ENCODE assay signal across 8 cellular contexts in genomic region chr9:130938652-130939404, GRCh38. TPM values are rescaled to one million over a fixed set of nuclear protein-coding genes. Genes with fewer than 3 reads are reported as not detected.
DNase-seq lines count a peak whose midpoint lies in the region; ATAC-seq, FAIRE-seq and TF ChIP-seq lines count a peak whose summit lies in the region.

TSS of gene FIBCD1 (minus strand) at chr9:130939247. CDS start at chr9:130938607, 640 bp downstream.

- no peaks in the 10 kb centered on the region for H3K27me3 ChIP-seq in HCT116 (ENCODE audit: insufficient read depth, low read length)
- peaks cover 16% of the 10 kb centered on the region for H3K27me3 ChIP-seq in fibroblast of lung (ENCODE audit: control insufficient read depth, insufficient read depth, low read length)
- peaks cover 6% of the 10 kb centered on the region for H3K27me3 ChIP-seq in prostate gland (replicated peaks; ENCODE audit: insufficient read depth)

- BruUV-seq in HCT116 (replicated peaks; lab: Mats Ljungman, UMichigan), result no TSS peak

- CTCF ChIA-PET in HCT116 (lab: Charles Lee), result interaction anchor here (1.0 kb wide), 1 partner anchor 69 kb away, joined by 3 read pairs; no protein-coding TSS in a partner anchor

- POLR2A ChIA-PET in HCT116 (lab: Charles Lee), result no interaction called here

- DNase-seq in CD1c-positive myeloid dendritic cell (ENCODE audit: extremely low spot score) (peak; percentile 26), HCT116 (ENCODE audit: low read depth, low spot score) (peak; percentile 29), T-helper 17 cell (no peak), fibroblast of lung (ENCODE audit: low read depth in 2 of 2) (peak; percentile 44 to 47), prostate gland (ENCODE audit: low spot score) (no peak), RCC 7860 (ENCODE audit: low spot score) (no peak)

- H3K27ac ChIP-seq in HCT116 (ENCODE audit: low read depth, low read length) (peak within 1 kb of the TSS; percentile 42), fibroblast of lung (ENCODE audit: insufficient read depth, low read length) (no peak within 1 kb of the TSS), prostate gland (no peak within 1 kb of the TSS)

- ATAC-seq in HCT116 (peak; percentile 65), T-helper 17 cell (no peak), HG03469 (IDR thresholded peaks at IDR 0.05; ENCODE audit: unreplicated experiment) (no peak), HG02840 (IDR thresholded peaks at IDR 0.05; ENCODE audit: low FRiP score, unreplicated experiment) (no peak)

- H3K9me2 ChIP-seq in HCT116 (ENCODE audit: insufficient read depth), result no peaks in the 10 kb centered on the region

- H2AFZ ChIP-seq in HCT116 (ENCODE audit: low read depth, low read length, poor library complexity, severe bottlenecking), result peak within 1 kb of the TSS; percentile 82
- peak within 1 kb of the TSS; percentile 55 for H2AFZ ChIP-seq in fibroblast of lung (ENCODE audit: low read length)

- FAIRE-seq in RCC 7860 (lab: Jason Lieb, UNC), result no peak

- H3K4me3 ChIP-seq in HCT116 (replicated peaks in 1 of 2; ENCODE audit: low read depth in 1 of 2, low read length in 2 of 2) (peak within 1 kb of the TSS; percentile 58 to 77), fibroblast of lung (replicated peaks in 1 of 4; ENCODE audit: control extremely low read depth in 1 of 4, insufficient read depth in 1 of 4, low read depth in 3 of 4, low read length in 4 of 4) (peak within 1 kb of the TSS; percentile 39 to 73 (median 63)), prostate gland (peak within 1 kb of the TSS; percentile 30 to 40)

- H3K36me3 Mint-ChIP-seq in T-helper 17 cell (ENCODE audit: low read depth), result peaks cover 3% of the 10 kb centered on the region

- no peak within 1 kb of the TSS for H3K27ac Mint-ChIP-seq in T-helper 17 cell

- intact Hi-C loops in HCT116 (cut with micrococcal nuclease), result no loop called here
- intact Hi-C loops in prostate gland (cut with DNase I), result no loop called here

- no peaks in the 10 kb centered on the region for H3K36me3 ChIP-seq in HCT116 (ENCODE audit: control insufficient read depth in 1 of 2, insufficient read depth in 2 of 2, low read length in 2 of 2)
- H3K36me3 ChIP-seq in fibroblast of lung (ENCODE audit: control insufficient read depth, insufficient read depth, low read length), result no peaks in the 10 kb centered on the region
- no peaks in the 10 kb centered on the region for H3K36me3 ChIP-seq in prostate gland

- H3K9ac ChIP-seq in HCT116 (ENCODE audit: low read length), result peak within 1 kb of the TSS; percentile 61
- peak within 1 kb of the TSS; percentile 62 for H3K9ac ChIP-seq in fibroblast of lung (ENCODE audit: insufficient read depth, low read length)

- peaks cover 71% of the 10 kb centered on the region for H3K27me3 Mint-ChIP-seq in T-helper 17 cell

- TF ChIP-seq POLR2A in HCT116 (IDR thresholded peaks at IDR 0.05; ENCODE audit: borderline replicate concordance, extremely low read depth, insufficient read depth, insufficient read length), result no peak
- no peak for TF ChIP-seq POLR2A in prostate gland (IDR thresholded peaks at IDR 0.05)

- WGBS in prostate gland, result under 1% methylated on average over 73 of the region's 98 CpGs

- H3K4me1 ChIP-seq in HCT116 (ENCODE audit: control insufficient read depth in 1 of 2, insufficient read depth in 2 of 2, low read length in 2 of 2), result peaks cover 27 to 55% of the 10 kb centered on the region in 2 experiments
- peaks cover 32% of the 10 kb centered on the region for H3K4me1 ChIP-seq in fibroblast of lung (ENCODE audit: control insufficient read depth, extremely low read depth, insufficient read depth, low read length)
- peaks cover 7% of the 10 kb centered on the region for H3K4me1 ChIP-seq in prostate gland (replicated peaks)

- RAD21 ChIA-PET in HCT116 (lab: Charles Lee; ENCODE audit: low non-redundant PET in 1 of 2, low total read pairs in 2 of 2, uncharacterized antibody in 2 of 2, unreplicated experiment in 2 of 2), result interaction anchor here in 1 of 2 experiments (1.2 kb wide), 1 partner anchor 69 kb away, joined by 3 read pairs; no protein-coding TSS in a partner anchor

- peak in 2 of 3 experiments; percentile 27 to 47; a peak in 3 of 6 replicates for TF ChIP-seq CTCF in HCT116 (IDR thresholded peaks at IDR 0.05 in 2 of 3, conservative IDR thresholded peaks at IDR 0.05 in 1 of 3; ENCODE audit: borderline replicate concordance in 1 of 3, insufficient read depth in 1 of 3, low read depth in 2 of 3, low read length in 2 of 3)
- TF ChIP-seq CTCF in fibroblast of lung (conservative IDR thresholded peaks at IDR 0.05 in 1 of 2, IDR thresholded peaks at IDR 0.05 in 1 of 2; ENCODE audit: low read depth in 1 of 2, low read length in 2 of 2), result peak; percentile 7 to 25
- TF ChIP-seq CTCF in prostate gland (IDR thresholded peaks at IDR 0.05), result peak in 2 of 4 experiments; percentile 7 to 18

- no peak for TF ChIP-seq RAD21 in HCT116 (IDR thresholded peaks at IDR 0.05; ENCODE audit: low read depth)

- H3K79me2 ChIP-seq in HCT116 (ENCODE audit: insufficient read depth, low read length) (no peaks in the 10 kb centered on the region), fibroblast of lung (ENCODE audit: control insufficient read depth, insufficient read depth, low read length) (no peaks in the 10 kb centered on the region)

- H3K9me3 ChIP-seq in HCT116 (ENCODE audit: control insufficient read depth in 1 of 2, insufficient read depth in 1 of 2, low read depth in 1 of 2, low read length in 2 of 2), result no peaks in the 10 kb centered on the region
- H3K9me3 ChIP-seq in T-helper 17 cell (ENCODE audit: control insufficient read depth, low read length, poor library complexity, severe bottlenecking), result no peaks in the 10 kb centered on the region
- no peaks in the 10 kb centered on the region for H3K9me3 ChIP-seq in fibroblast of lung (ENCODE audit: control insufficient read depth, insufficient read depth, low read depth, low read length)
- H3K9me3 ChIP-seq in prostate gland, result no peaks in the 10 kb centered on the region

- peaks cover 13% of the 10 kb centered on the region for H3K4me1 Mint-ChIP-seq in T-helper 17 cell

- H4K20me1 ChIP-seq in HCT116 (ENCODE audit: insufficient read depth) (no peaks in the 10 kb centered on the region), fibroblast of lung (ENCODE audit: control insufficient read depth, extremely low read depth, insufficient read depth, low read length) (no peaks in the 10 kb centered on the region)

- peak within 1 kb of the TSS; percentile 77 for H3K4me3 Mint-ChIP-seq in T-helper 17 cell

- H3K4me2 ChIP-seq in HCT116 (ENCODE audit: low read length) (peak within 1 kb of the TSS; percentile 93), fibroblast of lung (ENCODE audit: extremely low read depth, insufficient read depth, low read length) (peak within 1 kb of the TSS; percentile 71)

TF ChIP-seq in HCT116, 20 proteins besides CTCF, POLR2A, EP300 and RAD21:
- TF ChIP-seq ZFX (IDR thresholded peaks at IDR 0.05) (0 out of 2 replicates have a peak, but pooled peaks have one; percentile 17), EZH2 (IDR thresholded peaks at IDR 0.05) (no peak), POLR2AphosphoS5 (IDR thresholded peaks at IDR 0.05; ENCODE audit: low read depth, low read length) (peak; percentile 69), MAX (IDR thresholded peaks at IDR 0.05) (no peak), SIN3A (IDR thresholded peaks at IDR 0.05; ENCODE audit: low read depth) (no peak)

RNA-seq across cellular contexts. Expression of gene FIBCD1, which starts in this region (rescaled TPM):
- total RNA-seq in HCT116 (2021; ENCODE audit: unreplicated experiment) (26.1 TPM), T-helper 17 cell (not detected), fibroblast of lung (7.3 and 9.8 TPM in 2 replicates), prostate gland (10 to 100 TPM in 1 of 2 donors, under 1 TPM in 1; 0.36 to 13.2 TPM)
- 34.9 and 46.5 TPM in 2 replicates for polyA plus RNA-seq in HCT116 (2012)
- 7.2 and 28.0 TPM in 2 replicates for polyA plus RNA-seq in fibroblast of lung
- 24.8 and 66.0 TPM in 2 replicates for polyA plus RNA-seq in fibroblast of lung (2012)
- polyA minus RNA-seq in fibroblast of lung (ENCODE audit: low replicate concordance), result 5.4 and 39.7 TPM in 2 replicates

Comparison
In these comparisons a context has a peak if more than half of its experiments do, and no peak if none do; other contexts are left out.
1. DNase-seq: peak in CD1c-positive myeloid dendritic cell (single experiment), HCT116 (single experiment) and fibroblast of lung (2 of 2); none in T-helper 17 cell (0 of 3), prostate gland (single experiment) and RCC 7860 (single experiment).
2. Peak in every context shown above with its lines, with median percentiles within 50 percentile points of each other: H3K4me3 ChIP-seq.